ENCODE assay signal across 1 cellular context in the genomic region with DNA sequence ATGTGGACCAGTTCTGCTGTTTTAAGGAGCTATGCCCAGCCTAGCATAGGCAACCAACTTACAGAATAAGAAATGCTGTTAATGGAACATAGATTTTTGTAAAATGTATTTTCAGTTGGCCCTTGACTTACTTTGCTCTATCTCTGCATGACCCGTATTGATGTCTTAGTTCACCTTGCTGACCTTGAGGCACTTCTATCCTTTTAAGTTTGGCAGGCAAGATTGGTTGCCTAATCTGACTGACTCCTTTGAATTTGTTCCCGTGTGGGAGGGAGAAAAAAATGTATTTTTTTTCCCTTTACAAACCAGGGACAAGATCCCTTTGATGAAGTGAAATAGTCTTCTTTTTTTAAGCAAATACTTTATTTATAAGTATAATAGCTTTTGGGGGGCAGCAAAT.
TF ChIP-seq lines count a peak whose summit lies in the region.

No MANE protein-coding gene starts in this region.

TF ChIP-seq in HepG2, 621 proteins besides CTCF, POLR2A, EP300 and RAD21 (continued from another document and continues in another):
- TF ChIP-seq, protein P1, sequence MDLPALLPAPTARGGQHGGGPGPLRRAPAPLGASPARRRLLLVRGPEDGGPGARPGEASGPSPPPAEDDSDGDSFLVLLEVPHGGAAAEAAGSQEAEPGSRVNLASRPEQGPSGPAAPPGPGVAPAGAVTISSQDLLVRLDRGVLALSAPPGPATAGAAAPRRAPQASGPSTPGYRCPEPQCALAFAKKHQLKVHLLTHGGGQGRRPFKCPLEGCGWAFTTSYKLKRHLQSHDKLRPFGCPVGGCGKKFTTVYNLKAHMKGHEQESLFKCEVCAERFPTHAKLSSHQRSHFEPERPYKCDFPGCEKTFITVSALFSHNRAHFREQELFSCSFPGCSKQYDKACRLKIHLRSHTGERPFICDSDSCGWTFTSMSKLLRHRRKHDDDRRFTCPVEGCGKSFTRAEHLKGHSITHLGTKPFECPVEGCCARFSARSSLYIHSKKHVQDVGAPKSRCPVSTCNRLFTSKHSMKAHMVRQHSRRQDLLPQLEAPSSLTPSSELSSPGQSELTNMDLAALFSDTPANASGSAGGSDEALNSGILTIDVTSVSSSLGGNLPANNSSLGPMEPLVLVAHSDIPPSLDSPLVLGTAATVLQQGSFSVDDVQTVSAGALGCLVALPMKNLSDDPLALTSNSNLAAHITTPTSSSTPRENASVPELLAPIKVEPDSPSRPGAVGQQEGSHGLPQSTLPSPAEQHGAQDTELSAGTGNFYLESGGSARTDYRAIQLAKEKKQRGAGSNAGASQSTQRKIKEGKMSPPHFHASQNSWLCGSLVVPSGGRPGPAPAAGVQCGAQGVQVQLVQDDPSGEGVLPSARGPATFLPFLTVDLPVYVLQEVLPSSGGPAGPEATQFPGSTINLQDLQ (CRISPR knock-in tag; IDR thresholded peaks at IDR 0.05): no peak
- TF ChIP-seq NFE2L2 (IDR thresholded peaks at IDR 0.05; ENCODE audit: low read length) (no peak), MAFK (conservative IDR thresholded peaks at IDR 0.05 in 1 of 2, IDR thresholded peaks at IDR 0.05 in 1 of 2; ENCODE audit: low read length in 2 of 2) (no peak), ELF1 (CRISPR knock-in tag; IDR thresholded peaks at IDR 0.05) (peak; percentile 14; the same call in 1 of the 2 replicates), RBM22 (optimal IDR thresholded peaks at IDR 0.05; ENCODE audit: low read length) (no peak), NRL (CRISPR knock-in tag; IDR thresholded peaks at IDR 0.05; ENCODE audit: borderline replicate concordance) (no peak), MTF1 (CRISPR knock-in tag; IDR thresholded peaks at IDR 0.05) (no peak), ZBTB7A (CRISPR knock-in tag; IDR thresholded peaks at IDR 0.05) (no peak), ZEB1 (IDR thresholded peaks at IDR 0.05; ENCODE audit: insufficient replicate concordance, low read depth) (no peak), ZNF33A (CRISPR knock-in tag; IDR thresholded peaks at IDR 0.05; ENCODE audit: borderline replicate concordance) (no peak), DNMT3B (CRISPR knock-in tag; conservative IDR thresholded peaks at IDR 0.05) (no peak), RBFOX2 (IDR thresholded peaks at IDR 0.05; ENCODE audit: low read depth, low read length) (no peak), ZNF598 (CRISPR knock-in tag; IDR thresholded peaks at IDR 0.05; ENCODE audit: borderline replicate concordance) (no peak), CREM (IDR thresholded peaks at IDR 0.05) (peak; percentile 93), CREM (CRISPR knock-in tag; IDR thresholded peaks at IDR 0.05) (no peak), NFYC (CRISPR knock-in tag; IDR thresholded peaks at IDR 0.05) (no peak), HMG20A (CRISPR knock-in tag; IDR thresholded peaks at IDR 0.05; ENCODE audit: borderline replicate concordance) (peak; percentile 93), ZIK1 (CRISPR knock-in tag; IDR thresholded peaks at IDR 0.05; ENCODE audit: borderline replicate concordance, low read depth) (no peak), ZBTB34 (CRISPR knock-in tag; IDR thresholded peaks at IDR 0.05) (no peak), REPIN1 (CRISPR knock-in tag; IDR thresholded peaks at IDR 0.05; ENCODE audit: borderline replicate concordance, low read depth) (no peak), TAF15 (IDR thresholded peaks at IDR 0.05; ENCODE audit: low read depth, low read length, poor library complexity, severe bottlenecking) (no peak), FOXA1 (IDR thresholded peaks at IDR 0.05) (no peak), FOXA1 (CRISPR knock-in tag; IDR thresholded peaks at IDR 0.05) (0 out of 2 replicates have a peak, but pooled peaks have one; percentile 33), TBP (CRISPR knock-in tag; IDR thresholded peaks at IDR 0.05) (no peak), ZNF432 (CRISPR knock-in tag; IDR thresholded peaks at IDR 0.05; ENCODE audit: borderline replicate concordance) (no peak), ZNF7 (CRISPR knock-in tag; IDR thresholded peaks at IDR 0.05) (peak; percentile 80), ZNF20 (CRISPR knock-in tag; IDR thresholded peaks at IDR 0.05) (no peak), XBP1 (CRISPR knock-in tag; IDR thresholded peaks at IDR 0.05) (no peak), SRF (IDR thresholded peaks at IDR 0.05; ENCODE audit: low read depth, low read length) (no peak), PTBP1 (IDR thresholded peaks at IDR 0.05; ENCODE audit: low read depth, low read length, poor library complexity, severe bottlenecking) (no peak), TCF12 (IDR thresholded peaks at IDR 0.05) (no peak), TCF12 (CRISPR knock-in tag; IDR thresholded peaks at IDR 0.05) (no peak), ZNF652 (CRISPR knock-in tag; IDR thresholded peaks at IDR 0.05; ENCODE audit: borderline replicate concordance, low read depth) (no peak), PAF1 (CRISPR knock-in tag; IDR thresholded peaks at IDR 0.05) (no peak), DMTF1 (CRISPR knock-in tag; IDR thresholded peaks at IDR 0.05) (no peak), ZNF83 (CRISPR knock-in tag; IDR thresholded peaks at IDR 0.05; ENCODE audit: borderline replicate concordance) (no peak), ZMAT3 (CRISPR knock-in tag; conservative IDR thresholded peaks at IDR 0.05) (no peak), ZNF556 (CRISPR knock-in tag; IDR thresholded peaks at IDR 0.05; ENCODE audit: borderline replicate concordance) (no peak), BORCS8-MEF2B (CRISPR knock-in tag; IDR thresholded peaks at IDR 0.05) (no peak), CC2D1A (CRISPR knock-in tag; IDR thresholded peaks at IDR 0.05) (no peak), MAX (IDR thresholded peaks at IDR 0.05) (no peak), ZNF530 (CRISPR knock-in tag; IDR thresholded peaks at IDR 0.05; ENCODE audit: low read depth) (no peak), ARID2 (CRISPR knock-in tag; IDR thresholded peaks at IDR 0.05; ENCODE audit: borderline replicate concordance) (no peak), SMAD9 (CRISPR knock-in tag; IDR thresholded peaks at IDR 0.05) (no peak), RARG (CRISPR knock-in tag; IDR thresholded peaks at IDR 0.05; ENCODE audit: low read depth) (no peak), SNRNP70 (IDR thresholded peaks at IDR 0.05; ENCODE audit: low read depth, low read length) (no peak)
- TF ChIP-seq, protein P2, sequence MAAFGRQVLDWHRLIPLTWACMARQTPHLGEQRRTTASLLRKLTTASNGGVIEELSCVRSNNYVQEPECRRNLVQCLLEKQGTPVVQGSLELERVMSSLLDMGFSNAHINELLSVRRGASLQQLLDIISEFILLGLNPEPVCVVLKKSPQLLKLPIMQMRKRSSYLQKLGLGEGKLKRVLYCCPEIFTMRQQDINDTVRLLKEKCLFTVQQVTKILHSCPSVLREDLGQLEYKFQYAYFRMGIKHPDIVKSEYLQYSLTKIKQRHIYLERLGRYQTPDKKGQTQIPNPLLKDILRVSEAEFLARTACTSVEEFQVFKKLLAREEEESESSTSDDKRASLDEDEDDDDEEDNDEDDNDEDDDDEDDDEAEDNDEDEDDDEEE (CRISPR knock-in tag; IDR thresholded peaks at IDR 0.05): no peak
- TF ChIP-seq, protein P3, sequence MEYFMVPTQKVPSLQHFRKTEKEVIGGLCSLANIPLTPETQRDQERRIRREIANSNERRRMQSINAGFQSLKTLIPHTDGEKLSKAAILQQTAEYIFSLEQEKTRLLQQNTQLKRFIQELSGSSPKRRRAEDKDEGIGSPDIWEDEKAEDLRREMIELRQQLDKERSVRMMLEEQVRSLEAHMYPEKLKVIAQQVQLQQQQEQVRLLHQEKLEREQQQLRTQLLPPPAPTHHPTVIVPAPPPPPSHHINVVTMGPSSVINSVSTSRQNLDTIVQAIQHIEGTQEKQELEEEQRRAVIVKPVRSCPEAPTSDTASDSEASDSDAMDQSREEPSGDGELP (IDR thresholded peaks at IDR 0.05; ENCODE audit: borderline replicate concordance, low read depth): 0 out of 2 replicates have a peak, but pooled peaks have one; percentile 22
- TF ChIP-seq, protein P4, sequence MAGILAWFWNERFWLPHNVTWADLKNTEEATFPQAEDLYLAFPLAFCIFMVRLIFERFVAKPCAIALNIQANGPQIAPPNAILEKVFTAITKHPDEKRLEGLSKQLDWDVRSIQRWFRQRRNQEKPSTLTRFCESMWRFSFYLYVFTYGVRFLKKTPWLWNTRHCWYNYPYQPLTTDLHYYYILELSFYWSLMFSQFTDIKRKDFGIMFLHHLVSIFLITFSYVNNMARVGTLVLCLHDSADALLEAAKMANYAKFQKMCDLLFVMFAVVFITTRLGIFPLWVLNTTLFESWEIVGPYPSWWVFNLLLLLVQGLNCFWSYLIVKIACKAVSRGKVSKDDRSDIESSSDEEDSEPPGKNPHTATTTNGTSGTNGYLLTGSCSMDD (CRISPR knock-in tag; IDR thresholded peaks at IDR 0.05): no peak
- TF ChIP-seq, protein P5, sequence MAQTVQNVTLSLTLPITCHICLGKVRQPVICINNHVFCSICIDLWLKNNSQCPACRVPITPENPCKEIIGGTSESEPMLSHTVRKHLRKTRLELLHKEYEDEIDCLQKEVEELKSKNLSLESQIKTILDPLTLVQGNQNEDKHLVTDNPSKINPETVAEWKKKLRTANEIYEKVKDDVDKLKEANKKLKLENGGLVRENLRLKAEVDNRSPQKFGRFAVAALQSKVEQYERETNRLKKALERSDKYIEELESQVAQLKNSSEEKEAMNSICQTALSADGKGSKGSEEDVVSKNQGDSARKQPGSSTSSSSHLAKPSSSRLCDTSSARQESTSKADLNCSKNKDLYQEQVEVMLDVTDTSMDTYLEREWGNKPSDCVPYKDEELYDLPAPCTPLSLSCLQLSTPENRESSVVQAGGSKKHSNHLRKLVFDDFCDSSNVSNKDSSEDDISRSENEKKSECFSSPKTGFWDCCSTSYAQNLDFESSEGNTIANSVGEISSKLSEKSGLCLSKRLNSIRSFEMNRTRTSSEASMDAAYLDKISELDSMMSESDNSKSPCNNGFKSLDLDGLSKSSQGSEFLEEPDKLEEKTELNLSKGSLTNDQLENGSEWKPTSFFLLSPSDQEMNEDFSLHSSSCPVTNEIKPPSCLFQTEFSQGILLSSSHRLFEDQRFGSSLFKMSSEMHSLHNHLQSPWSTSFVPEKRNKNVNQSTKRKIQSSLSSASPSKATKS (CRISPR knock-in tag; IDR thresholded peaks at IDR 0.05): no peak
- TF ChIP-seq, protein P6, sequence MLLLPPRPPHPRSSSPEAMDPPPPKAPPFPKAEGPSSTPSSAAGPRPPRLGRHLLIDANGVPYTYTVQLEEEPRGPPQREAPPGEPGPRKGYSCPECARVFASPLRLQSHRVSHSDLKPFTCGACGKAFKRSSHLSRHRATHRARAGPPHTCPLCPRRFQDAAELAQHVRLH (CRISPR knock-in tag; IDR thresholded peaks at IDR 0.05; ENCODE audit: borderline replicate concordance, low read depth): no peak
- TF ChIP-seq, protein P7, sequence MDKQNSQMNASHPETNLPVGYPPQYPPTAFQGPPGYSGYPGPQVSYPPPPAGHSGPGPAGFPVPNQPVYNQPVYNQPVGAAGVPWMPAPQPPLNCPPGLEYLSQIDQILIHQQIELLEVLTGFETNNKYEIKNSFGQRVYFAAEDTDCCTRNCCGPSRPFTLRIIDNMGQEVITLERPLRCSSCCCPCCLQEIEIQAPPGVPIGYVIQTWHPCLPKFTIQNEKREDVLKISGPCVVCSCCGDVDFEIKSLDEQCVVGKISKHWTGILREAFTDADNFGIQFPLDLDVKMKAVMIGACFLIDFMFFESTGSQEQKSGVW (CRISPR knock-in tag; IDR thresholded peaks at IDR 0.05; ENCODE audit: borderline replicate concordance): no peak
- TF ChIP-seq, protein P8, sequence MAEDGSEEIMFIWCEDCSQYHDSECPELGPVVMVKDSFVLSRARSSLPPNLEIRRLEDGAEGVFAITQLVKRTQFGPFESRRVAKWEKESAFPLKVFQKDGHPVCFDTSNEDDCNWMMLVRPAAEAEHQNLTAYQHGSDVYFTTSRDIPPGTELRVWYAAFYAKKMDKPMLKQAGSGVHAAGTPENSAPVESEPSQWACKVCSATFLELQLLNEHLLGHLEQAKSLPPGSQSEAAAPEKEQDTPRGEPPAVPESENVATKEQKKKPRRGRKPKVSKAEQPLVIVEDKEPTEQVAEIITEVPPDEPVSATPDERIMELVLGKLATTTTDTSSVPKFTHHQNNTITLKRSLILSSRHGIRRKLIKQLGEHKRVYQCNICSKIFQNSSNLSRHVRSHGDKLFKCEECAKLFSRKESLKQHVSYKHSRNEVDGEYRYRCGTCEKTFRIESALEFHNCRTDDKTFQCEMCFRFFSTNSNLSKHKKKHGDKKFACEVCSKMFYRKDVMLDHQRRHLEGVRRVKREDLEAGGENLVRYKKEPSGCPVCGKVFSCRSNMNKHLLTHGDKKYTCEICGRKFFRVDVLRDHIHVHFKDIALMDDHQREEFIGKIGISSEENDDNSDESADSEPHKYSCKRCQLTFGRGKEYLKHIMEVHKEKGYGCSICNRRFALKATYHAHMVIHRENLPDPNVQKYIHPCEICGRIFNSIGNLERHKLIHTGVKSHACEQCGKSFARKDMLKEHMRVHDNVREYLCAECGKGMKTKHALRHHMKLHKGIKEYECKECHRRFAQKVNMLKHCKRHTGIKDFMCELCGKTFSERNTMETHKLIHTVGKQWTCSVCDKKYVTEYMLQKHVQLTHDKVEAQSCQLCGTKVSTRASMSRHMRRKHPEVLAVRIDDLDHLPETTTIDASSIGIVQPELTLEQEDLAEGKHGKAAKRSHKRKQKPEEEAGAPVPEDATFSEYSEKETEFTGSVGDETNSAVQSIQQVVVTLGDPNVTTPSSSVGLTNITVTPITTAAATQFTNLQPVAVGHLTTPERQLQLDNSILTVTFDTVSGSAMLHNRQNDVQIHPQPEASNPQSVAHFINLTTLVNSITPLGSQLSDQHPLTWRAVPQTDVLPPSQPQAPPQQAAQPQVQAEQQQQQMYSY (CRISPR knock-in tag; IDR thresholded peaks at IDR 0.05): no peak
